Comparison of ENCODE assay signal across 13 cellular contexts in genomic region chr22:47835726-47836125, GRCh38.
A peak's percentile ranks its signal among the peaks of the same experiment; 100 is the strongest.
DNase-seq lines count a peak whose midpoint lies in the region; ATAC-seq and TF ChIP-seq lines count a peak whose summit lies in the region.
"Had no signal": no experiment of that assay in that cellular context is flagged by ENCODE, and none has a peak within 500 bp of the region (broad histone marks: within the 10 kb centered on the region; RNA-seq: fewer than 3 reads in every experiment).

No MANE protein-coding gene starts in this region.

- intact Hi-C loops in head of caudate nucleus (cut with DNase I), result no loop called here

- H3K9me3 ChIP-seq in SJCRH30 (replicated peaks), result no peaks in the 10 kb centered on the region; the same call in 1 of the 2 replicates

- TF ChIP-seq CTCF in fibroblast of mammary gland (conservative IDR thresholded peaks at IDR 0.05; ENCODE audit: control insufficient read depth, insufficient read depth, low read depth, low read length), result no peak

- no peaks in the 10 kb centered on the region; the same call in 1 of the 2 replicates for H3K36me3 ChIP-seq in SJCRH30
- H3K36me3 ChIP-seq: heart right ventricle had no signal

- DNase-seq in H4 (ENCODE audit: low spot score) (peak; percentile 99), SJCRH30 (peak; percentile 76 to 80), fibroblast of mammary gland (ENCODE audit: low read depth) (peak; percentile 71), stromal cell of bone marrow (ENCODE audit: low read depth) (peak; percentile 42), head of caudate nucleus (no peak)
- no peak for DNase-seq in effector CD8-positive, alpha-beta T cell (lab: John Stamatoyannopoulos, UW)
- DNase-seq: activated CD4-positive, alpha-beta T cell treated with anti-CD3 and anti-CD28 coated beads, Interleukin-2, amount 50 U/mL, for 48 hours; activated gamma-delta T cell treated with Interleukin-2 at 50 U/mL for 16 hours; heart right ventricle; NCI-H1436; NCI-H526 treated with DMSO at 0.1 percent for 48 hours; T-helper 17 cell had no signal

- peaks cover 40% of the 10 kb centered on the region for H3K4me1 ChIP-seq in SJCRH30
- H3K4me1 ChIP-seq: heart right ventricle had no signal

- no peaks in the 10 kb centered on the region for H3K27me3 ChIP-seq in SJCRH30

- H3K27ac ChIP-seq in SJCRH30, result peak overlapping the region; percentile 79
- H3K27ac ChIP-seq: heart right ventricle had no signal

- ATAC-seq in HG02885 (IDR thresholded peaks at IDR 0.05; ENCODE audit: poor library complexity, unreplicated experiment), result no peak
- ATAC-seq: heart right ventricle, T-helper 17 cell had no signal

- H3K4me3 ChIP-seq in SJCRH30 (no peak overlapping the region), fibroblast of mammary gland (ENCODE audit: control insufficient read depth, low read depth, low read length) (no peak overlapping the region)
- H3K4me3 ChIP-seq: heart right ventricle had no signal

Comparison
In these comparisons a context has a peak if more than half of its experiments do, and no peak if none do; other contexts are left out.
1. DNase-seq: peak in H4 (single experiment), SJCRH30 (2 of 2), fibroblast of mammary gland (single experiment) and stromal cell of bone marrow (single experiment); none in effector CD8-positive, alpha-beta T cell (single experiment) and head of caudate nucleus (0 of 42).